In genomic region chr4:158891256-158891655, GRCh38 we compare ENCODE assay signal across 27 cellular contexts.
"Had no signal": no experiment of that assay in that cellular context is flagged by ENCODE, and none has a peak within 500 bp of the region (broad histone marks: within the 10 kb centered on the region; RNA-seq: fewer than 3 reads in every experiment).

No MANE protein-coding gene starts in this region.

- H3K27me3 ChIP-seq: ascending aorta, breast epithelium, cardiac muscle cell, colonic mucosa, esophagus squamous epithelium, gastroesophageal sphincter had no signal

- H3K4me3 ChIP-seq: ascending aorta, breast epithelium, cardiac muscle cell, colonic mucosa, esophagus squamous epithelium, gastroesophageal sphincter had no signal

- H3K9me3 ChIP-seq: ascending aorta, breast epithelium, colonic mucosa, esophagus squamous epithelium, gastroesophageal sphincter had no signal

- DNase-seq: activated CD4-positive, alpha-beta memory T cell treated with anti-CD3 and anti-CD28 coated beads, Interleukin-2, amount 10 ng/mL, durations not matched to agents 7 days and 5 days; activated CD4-positive, alpha-beta T cell treated with anti-CD3 and anti-CD28 coated beads for 1 hour; activated CD4-positive, alpha-beta T cell treated with anti-CD3 and anti-CD28 coated beads for 4 hours; activated CD4-positive, alpha-beta T cell treated with anti-CD3 and anti-CD28 coated beads, Interleukin-2, amount 10 ng/mL, durations not matched to agents 7 days and 5 days; activated CD4-positive, alpha-beta T cell treated with anti-CD3 and anti-CD28 coated beads, Interleukin-2, amount 50 U/mL, for 4 hours; activated CD8-positive, alpha-beta memory T cell treated with anti-CD3 and anti-CD28 coated beads, Interleukin-2, amount 50 U/mL, for 48 hours; activated gamma-delta T cell; activated naive CD4-positive, alpha-beta T cell; activated naive CD4-positive, alpha-beta T cell treated with anti-CD3 and anti-CD28 coated beads, Interleukin-2, amount 10 ng/mL, durations not matched to agents 7 days and 5 days; activated naive CD8-positive, alpha-beta T cell treated with anti-CD3 and anti-CD28 coated beads, Interleukin-2, amount 10 ng/mL, durations not matched to agents 7 days and 5 days; activated T-cell treated with anti-CD3 and anti-CD28 coated beads for 4 hours; activated T-cell treated with anti-CD3 and anti-CD28 coated beads, Interleukin-2, amount 50 U/mL, for 24 hours; activated T-cell treated with anti-CD3 and anti-CD28 coated beads, Interleukin-2, amount 50 U/mL, for 72 hours; central memory CD4-positive, alpha-beta T cell; cerebellar nuclear complex; colonic mucosa; effector CD8-positive, alpha-beta T cell; esophagus squamous epithelium; foreskin melanocyte; T-helper 2 cell had no signal

- H3K27ac ChIP-seq: ascending aorta, breast epithelium, cardiac muscle cell, colonic mucosa, epithelial cell of prostate, esophagus squamous epithelium, gastroesophageal sphincter had no signal

- ATAC-seq: activated naive CD4-positive, alpha-beta T cell treated with anti-CD3 and anti-CD28 coated beads, Interleukin-2, amount 50 U/mL, for 72 hours; activated T-cell treated with anti-CD3 and anti-CD28 coated beads, Interleukin-2, amount 50 U/mL, for 72 hours; gastroesophageal sphincter; WTC11 had no signal

- H3K36me3 ChIP-seq: breast epithelium, colonic mucosa had no signal

- H3K4me1 ChIP-seq: ascending aorta, breast epithelium, colonic mucosa had no signal
